7 cellular contexts compared by ENCODE assay signal in genomic region chr20:44644384-44645131, GRCh38. TPM values are rescaled to one million over a fixed set of nuclear protein-coding genes. Genes with fewer than 3 reads are reported as not detected.
DNase-seq lines count a peak whose midpoint lies in the region; ATAC-seq and TF ChIP-seq lines count a peak whose summit lies in the region.

No MANE protein-coding gene starts in this region.

- H3K4me3 ChIP-seq in right cardiac atrium (ENCODE audit: low read length) (no peak overlapping the region), stomach (no peak overlapping the region)

- peaks cover 1% of the 10 kb centered on the region for H3K36me3 Mint-ChIP-seq in IgD-negative memory B cell
- H3K36me3 Mint-ChIP-seq in activated CD4-positive, alpha-beta memory T cell treated with anti-CD3 and anti-CD28 coated beads for 36 hours = no peaks in the 10 kb centered on the region

- H3K27me3 ChIP-seq in right cardiac atrium (ENCODE audit: control insufficient read depth, insufficient read depth) = no peaks in the 10 kb centered on the region
- no peaks in the 10 kb centered on the region for H3K27me3 ChIP-seq in stomach

- H3K9me3 ChIP-seq in right cardiac atrium (ENCODE audit: control insufficient read depth, low read length) (no peaks in the 10 kb centered on the region), stomach (no peaks in the 10 kb centered on the region)

- TF ChIP-seq POLR2A in stomach (IDR thresholded peaks at IDR 0.05) = no peak

- H3K36me3 ChIP-seq in stomach = no peaks in the 10 kb centered on the region

- in situ Hi-C loops in KBM-7 (cut with MboI; ENCODE audit: low pct_unique_long_range_greater_than_20kb, low sequenced_read_pairs) = no loop called here

- H3K9me3 Mint-ChIP-seq in IgD-negative memory B cell = no peaks in the 10 kb centered on the region
- no peaks in the 10 kb centered on the region for H3K9me3 Mint-ChIP-seq in activated CD4-positive, alpha-beta memory T cell treated with anti-CD3 and anti-CD28 coated beads for 36 hours

- TF ChIP-seq EP300 in stomach (IDR thresholded peaks at IDR 0.05) = no peak

- WGBS in right cardiac atrium = 72% methylated on average over 11 of the region's 11 CpGs
- 42 to 73% (median 61%) methylated on average over 8 to 11 of the region's 11 CpGs for WGBS in stomach, 5 donors

- H3K27ac ChIP-seq in right cardiac atrium (ENCODE audit: low read length) = peak overlapping the region; percentile 61
- peak overlapping the region; percentile 82 to 92 (median 86) for H3K27ac ChIP-seq in stomach

- H3K4me1 Mint-ChIP-seq in IgD-negative memory B cell = peaks cover 44 to 68% (median 60%) of the 10 kb centered on the region in 3 donors
- peaks cover 70% of the 10 kb centered on the region for H3K4me1 Mint-ChIP-seq in activated CD4-positive, alpha-beta memory T cell treated with anti-CD3 and anti-CD28 coated beads for 36 hours (ENCODE audit: low read depth)

- peaks cover 2% of the 10 kb centered on the region for H3K27me3 Mint-ChIP-seq in IgD-negative memory B cell
- no peaks in the 10 kb centered on the region for H3K27me3 Mint-ChIP-seq in activated CD4-positive, alpha-beta memory T cell treated with anti-CD3 and anti-CD28 coated beads for 36 hours

- CTCF ChIA-PET in activated CD4-positive, alpha-beta memory T cell treated with anti-CD3 and anti-CD28 coated beads for 36 hours (lab: Charles Lee) = interaction anchor here (0.9 to 2.4 kb wide), 4 partner anchors 34 to 256 kb away, joined by 3 to 10 read pairs (median 4); no protein-coding TSS in a partner anchor

- ATAC-seq in right cardiac atrium (no peak), HG02571 (IDR thresholded peaks at IDR 0.05; ENCODE audit: unreplicated experiment) (no peak), HG02884 (IDR thresholded peaks at IDR 0.05; ENCODE audit: unreplicated experiment) (no peak)

- peaks cover 29% of the 10 kb centered on the region for H3K4me1 ChIP-seq in right cardiac atrium (ENCODE audit: control insufficient read depth, insufficient read depth, low read length)
- peaks cover 77 to 87% (median 83%) of the 10 kb centered on the region in 4 donors for H3K4me1 ChIP-seq in stomach

- intact Hi-C loops in activated CD4-positive, alpha-beta memory T cell treated with anti-CD3 and anti-CD28 coated beads for 36 hours (cut with micrococcal nuclease) = no loop called here
- intact Hi-C loops in right cardiac atrium (cut with DNase I) (no loop called here), stomach (cut with DNase I; ENCODE audit: low total_unique reads) (no loop called here)

- DNase-seq in activated CD4-positive, alpha-beta memory T cell treated with anti-CD3 and anti-CD28 coated beads for 36 hours = peak; percentile 66
- DNase-seq in right cardiac atrium (no peak), stomach (no peak), KBM-7 (no peak)

- peak overlapping the region; percentile 85 to 99 (median 93) for H3K27ac Mint-ChIP-seq in IgD-negative memory B cell
- H3K27ac Mint-ChIP-seq in activated CD4-positive, alpha-beta memory T cell treated with anti-CD3 and anti-CD28 coated beads for 36 hours = peak overlapping the region; percentile 88

- H3K4me3 Mint-ChIP-seq in IgD-negative memory B cell = peak overlapping the region in 3 of 4 donors; percentile 63 to 88 (median 84)
- peak overlapping the region; percentile 43 for H3K4me3 Mint-ChIP-seq in activated CD4-positive, alpha-beta memory T cell treated with anti-CD3 and anti-CD28 coated beads for 36 hours

- POLR2A ChIA-PET in activated CD4-positive, alpha-beta memory T cell treated with anti-CD3 and anti-CD28 coated beads for 36 hours (lab: Charles Lee) = interaction anchor here (0.7 to 1.0 kb wide), 2 partner anchors 28 to 123 kb away, joined by 3 to 4 read pairs; partner anchors contain the start of gene SERINC3

- TF ChIP-seq CTCF in stomach (IDR thresholded peaks at IDR 0.05) = no peak

RNA-seq across cellular contexts. Expression of gene ADA, which starts 6.9 kb away (rescaled TPM):
- 10.5 TPM for polyA plus RNA-seq in IgD-negative memory B cell
- total RNA-seq in activated CD4-positive, alpha-beta memory T cell treated with anti-CD3 and anti-CD28 coated beads for 36 hours = 10 to 100 TPM; 35.7 to 38.0 TPM
- 10 to 100 TPM; 11.6 to 22.8 (median 12.4) TPM for total RNA-seq in right cardiac atrium
- 12.4 TPM for polyA plus RNA-seq in right cardiac atrium
- total RNA-seq in stomach = 100 to 1,000 TPM in 1 of 5 donors, 10 to 100 TPM in 3, 1 to 10 TPM in 1; 2.3 to 165 (median 22.3) TPM
- polyA plus RNA-seq in stomach = 10 to 100 TPM; 27.9 to 81.0 (median 53.1) TPM
